Comparison of ENCODE assay signal across 19 cellular contexts in genomic region chr5:16897800-16898199, GRCh38. TPM values are rescaled to one million over a fixed set of nuclear protein-coding genes. Genes with fewer than 3 reads are reported as not detected.
DNase-seq lines count a peak whose midpoint lies in the region; ATAC-seq and TF ChIP-seq lines count a peak whose summit lies in the region.
"Had no signal": no experiment of that assay in that cellular context is flagged by ENCODE, and none has a peak within 500 bp of the region (broad histone marks: within the 10 kb centered on the region; RNA-seq: fewer than 3 reads in every experiment).

No MANE protein-coding gene starts in this region.

- ATAC-seq in HG02973 (IDR thresholded peaks at IDR 0.05; ENCODE audit: unreplicated experiment) = no peak
- ATAC-seq: activated naive CD8-positive, alpha-beta T cell treated with anti-CD3 and anti-CD28 coated beads, Interleukin-2, amount 50 U/mL, for 24 hours; gastrocnemius medialis; HepG2; left ventricle myocardium superior had no signal

- H3K23ac ChIP-seq in mesenchymal stem cell (ENCODE audit: low read length in 2 of 2) = no peak overlapping the region

- H3K4me3 ChIP-seq in HUES48 (ENCODE audit: low read depth, low read length) = no peak overlapping the region
- H3K4me3 ChIP-seq in mesenchymal stem cell (ENCODE audit: insufficient read depth in 1 of 2, low read depth in 1 of 2, low read length in 2 of 2) = no peak overlapping the region
- no peak overlapping the region for H3K4me3 ChIP-seq in stomach
- H3K4me3 ChIP-seq: BLaER1, gastrocnemius medialis, tibial artery had no signal

- no peaks in the 10 kb centered on the region for H3K9me3 Mint-ChIP-seq in brain
- H3K9me3 Mint-ChIP-seq: activated naive CD8-positive, alpha-beta T cell treated with anti-CD3 and anti-CD28 coated beads, Interleukin-2, amount 50 U/mL, for 24 hours; dendritic cell treated with granulocyte-macrophage colony-stimulating factor and Interleukin-4, amounts not matched to agents 40 ng/mL and 50 ng/mL, for 4 days had no signal

- H3K9ac ChIP-seq in HUES48 (ENCODE audit: low read depth, low read length) (no peak overlapping the region; the same call in 1 of the 2 replicates), mesenchymal stem cell (ENCODE audit: low read length) (no peak overlapping the region)
- H3K9ac ChIP-seq: BLaER1, parathyroid adenoma had no signal

- peaks cover 61% of the 10 kb centered on the region for H3K4me1 ChIP-seq in HUES48 (ENCODE audit: control insufficient read depth, insufficient read depth, low read length)
- peaks cover 17% of the 10 kb centered on the region for H3K4me1 ChIP-seq in mesenchymal stem cell (ENCODE audit: control insufficient read depth, insufficient read depth, low read depth, low read length)
- H3K4me1 ChIP-seq in stomach = peaks cover 50 to 82% (median 63%) of the 10 kb centered on the region in 4 donors
- H3K4me1 ChIP-seq: BLaER1 had no signal

- 67% methylated on average over 5 of the region's 6 CpGs for WGBS in mesenchymal stem cell
- 83 to 87% (median 84%) methylated on average over 6 of the region's 6 CpGs for WGBS in stomach, 5 donors

- H3K4me3 Mint-ChIP-seq in brain = peak overlapping the region in 1 of 5 experiments; percentile 19
- H3K4me3 Mint-ChIP-seq: activated naive CD8-positive, alpha-beta T cell treated with anti-CD3 and anti-CD28 coated beads, Interleukin-2, amount 50 U/mL, for 24 hours; dendritic cell treated with granulocyte-macrophage colony-stimulating factor and Interleukin-4, amounts not matched to agents 40 ng/mL and 50 ng/mL, for 4 days had no signal

- intact Hi-C loops in stomach (cut with DNase I; ENCODE audit: low total_unique reads) = no loop called here

- H2BK120ac ChIP-seq in mesenchymal stem cell (ENCODE audit: low read depth, low read length) = no peak overlapping the region

- no peak for TF ChIP-seq POLR2A in stomach (IDR thresholded peaks at IDR 0.05)

- peaks cover 79% of the 10 kb centered on the region for H3K4me1 Mint-ChIP-seq in brain
- H3K4me1 Mint-ChIP-seq: activated naive CD8-positive, alpha-beta T cell treated with anti-CD3 and anti-CD28 coated beads, Interleukin-2, amount 50 U/mL, for 24 hours had no signal

- H2BK12ac ChIP-seq in mesenchymal stem cell (ENCODE audit: low read length in 2 of 2) = peak overlapping the region in 1 of 2 experiments; percentile 21

- H3K27ac ChIP-seq in HUES48 (ENCODE audit: low read depth, low read length) (peak overlapping the region; percentile 70), mesenchymal stem cell (ENCODE audit: low read length, poor library complexity, severe bottlenecking) (no peak overlapping the region), stomach (peak overlapping the region; percentile 20 to 76 (median 47))
- H3K27ac ChIP-seq: BLaER1, gastrocnemius medialis, parathyroid adenoma, tibial artery had no signal

- no peak overlapping the region for H3K4me2 ChIP-seq in mesenchymal stem cell (ENCODE audit: low read length, poor library complexity, severe bottlenecking)
- H3K4me2 ChIP-seq: BLaER1 had no signal

- H3K27me3 ChIP-seq in HUES48 (ENCODE audit: control insufficient read depth, insufficient read depth, low read length) (no peaks in the 10 kb centered on the region), mesenchymal stem cell (ENCODE audit: control insufficient read depth in 1 of 2, insufficient read depth in 1 of 2, low read length in 2 of 2) (no peaks in the 10 kb centered on the region), stomach (no peaks in the 10 kb centered on the region)
- H3K27me3 ChIP-seq: BLaER1, gastrocnemius medialis, tibial artery had no signal

- H3K14ac ChIP-seq in mesenchymal stem cell (ENCODE audit: low read length in 2 of 2) = no peak overlapping the region

- DNase-seq in mesenchymal stem cell = no peak
- DNase-seq in stomach = no peak
- DNase-seq in nucleus accumbens (lab: John Stamatoyannopoulos, UW) = no peak
- no peak for DNase-seq in NCI-H2107 treated with DMSO at 0.1 percent for 48 hours (lab: John Stamatoyannopoulos, UW; ENCODE audit: unreplicated experiment)
- DNase-seq: activated CD4-positive, alpha-beta T cell treated with anti-CD3 and anti-CD28 coated beads for 48 hours; activated naive CD8-positive, alpha-beta T cell treated with anti-CD3 and anti-CD28 coated beads, Interleukin-2, amount 50 U/mL, for 24 hours; erythroblast; gastrocnemius medialis; left ventricle myocardium superior; NCI-H2227 treated with DMSO at 0.1 percent for 48 hours; stimulated activated naive CD4-positive, alpha-beta T cell; tibial artery had no signal

- peak overlapping the region; percentile 54 to 72 for H3K18ac ChIP-seq in mesenchymal stem cell (ENCODE audit: low read depth in 1 of 2, low read length in 2 of 2)

- H3K36me3 Mint-ChIP-seq in brain = no peaks in the 10 kb centered on the region

- H3K4ac ChIP-seq in mesenchymal stem cell (ENCODE audit: low read depth in 1 of 2, low read length in 2 of 2) = no peak overlapping the region

- no peak overlapping the region for H2AFZ ChIP-seq in mesenchymal stem cell (ENCODE audit: low read depth, low read length)
- H2AFZ ChIP-seq: parathyroid adenoma had no signal

- no peak overlapping the region for H2BK5ac ChIP-seq in mesenchymal stem cell (ENCODE audit: low read depth, low read length, poor library complexity, severe bottlenecking)

- H2BK15ac ChIP-seq in mesenchymal stem cell (ENCODE audit: low read depth, poor library complexity, severe bottlenecking) = no peak overlapping the region

- H4K8ac ChIP-seq in mesenchymal stem cell (ENCODE audit: low read length) = peak overlapping the region; percentile 0

- H4K91ac ChIP-seq in mesenchymal stem cell (ENCODE audit: low read length) = no peak overlapping the region

- peaks cover 5% of the 10 kb centered on the region for H3K27me3 Mint-ChIP-seq in brain
- H3K27me3 Mint-ChIP-seq: activated naive CD8-positive, alpha-beta T cell treated with anti-CD3 and anti-CD28 coated beads, Interleukin-2, amount 50 U/mL, for 24 hours had no signal

- H3K27ac Mint-ChIP-seq in brain = peak overlapping the region in 3 of 5 experiments; percentile 19 to 92 (median 44)
- H3K27ac Mint-ChIP-seq: activated naive CD8-positive, alpha-beta T cell treated with anti-CD3 and anti-CD28 coated beads, Interleukin-2, amount 50 U/mL, for 24 hours; dendritic cell treated with granulocyte-macrophage colony-stimulating factor and Interleukin-4, amounts not matched to agents 40 ng/mL and 50 ng/mL, for 4 days had no signal

- H3K79me1 ChIP-seq in mesenchymal stem cell (replicated peaks; ENCODE audit: low read length, poor library complexity, severe bottlenecking) = peaks cover 27% of the 10 kb centered on the region

- H3K36me3 ChIP-seq in HUES48 (ENCODE audit: control insufficient read depth, insufficient read depth, low read length) (no peaks in the 10 kb centered on the region), mesenchymal stem cell (ENCODE audit: control insufficient read depth in 1 of 2, insufficient read depth in 2 of 2, low read depth in 1 of 2, low read length in 2 of 2) (no peaks in the 10 kb centered on the region), stomach (no peaks in the 10 kb centered on the region)
- H3K36me3 ChIP-seq: BLaER1, gastrocnemius medialis, tibial artery had no signal

- H3K9me3 ChIP-seq in HUES48 (ENCODE audit: control insufficient read depth, insufficient read depth, low read length) (no peaks in the 10 kb centered on the region), mesenchymal stem cell (ENCODE audit: control insufficient read depth, low read length) (no peaks in the 10 kb centered on the region), stomach (no peaks in the 10 kb centered on the region)
- H3K9me3 ChIP-seq: BLaER1, gastrocnemius medialis, tibial artery had no signal

- TF ChIP-seq CTCF in brain (conservative IDR thresholded peaks at IDR 0.05) (no peak), stomach (IDR thresholded peaks at IDR 0.05) (no peak)

- TF ChIP-seq EP300 in stomach (IDR thresholded peaks at IDR 0.05) = no peak

- no peak overlapping the region for H2AK5ac ChIP-seq in mesenchymal stem cell (ENCODE audit: low read length, severe bottlenecking)

RNA-seq across cellular contexts. Expression of gene MYO10, which starts 38.3 kb away (rescaled TPM):
- polyA plus RNA-seq in brain (ENCODE audit: insufficient read depth, low read depth, low replicate concordance) (39.3 TPM), stomach (10 to 100 TPM in 2 of 3 donors, 1 to 10 TPM in 1; 6.8 to 18.1 (median 13.7) TPM)
- 73.4 TPM for polyA plus RNA-seq in mesenchymal stem cell (2013, experiment 1 of 2)
- polyA plus RNA-seq in mesenchymal stem cell (2013, experiment 2 of 2) = 68.5 TPM
- total RNA-seq in stomach = 100 to 1,000 TPM in 3 of 5 donors, 10 to 100 TPM in 2; 53.8 to 233 (median 129) TPM
